ENCODE assay signal across 17 cellular contexts in the genomic region with DNA sequence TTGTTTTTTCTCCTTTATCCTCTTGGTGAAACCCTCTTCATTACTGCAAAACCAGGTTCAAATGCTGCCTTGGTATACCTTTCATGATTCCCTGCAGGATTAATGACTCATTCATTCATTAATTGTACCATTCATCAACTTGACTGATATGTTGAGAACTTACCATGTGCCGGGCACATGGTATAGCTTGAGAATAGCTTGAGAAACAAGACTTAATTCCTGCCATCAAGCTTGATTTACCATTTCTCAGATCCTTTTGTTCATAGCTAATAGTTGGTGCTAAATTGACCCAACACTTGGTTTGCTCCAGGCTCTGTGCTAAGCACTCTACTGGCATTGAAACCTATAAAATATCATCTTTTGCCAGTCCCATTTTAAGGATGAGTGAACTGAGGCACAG.
DNase-seq lines count a peak whose midpoint lies in the region; ATAC-seq and TF ChIP-seq lines count a peak whose summit lies in the region.
"Had no signal": no experiment of that assay in that cellular context is flagged by ENCODE, and none has a peak within 500 bp of the region (broad histone marks: within the 10 kb centered on the region; RNA-seq: fewer than 3 reads in every experiment).

No MANE protein-coding gene starts in this region.

- no peak overlapping the region for H2AFZ ChIP-seq in ACC112 (ENCODE audit: low read length, unreplicated experiment)
- H2AFZ ChIP-seq: GM23338 had no signal

- H3K4me3 ChIP-seq in ACC112 (ENCODE audit: low read depth, low read length) (no peak overlapping the region), fibroblast of mammary gland (ENCODE audit: control insufficient read depth, low read depth, low read length) (no peak overlapping the region)
- H3K4me3 ChIP-seq: A549, GM23338 had no signal

- no peaks in the 10 kb centered on the region for H3K79me2 ChIP-seq in ACC112 (ENCODE audit: control insufficient read depth, insufficient read depth, low read length, unreplicated experiment)

- H3K36me3 ChIP-seq in ACC112 (ENCODE audit: insufficient read depth, low read length), result no peaks in the 10 kb centered on the region

- H3K27ac ChIP-seq in ACC112 (ENCODE audit: low read depth, low read length), result peak overlapping the region; percentile 83
- H3K27ac ChIP-seq: A549 had no signal

- peak; percentile 47 for DNase-seq in LHCN-M2 (ENCODE audit: low read depth)
- DNase-seq in fibroblast of mammary gland (ENCODE audit: low read depth), result peak; percentile 52
- DNase-seq in SKM-1 (lab: John Stamatoyannopoulos, UW; ENCODE audit: unreplicated experiment), result no peak
- DNase-seq in amygdala (lab: John Stamatoyannopoulos, UW), result no peak
- DNase-seq: 8988T; C1 segment of cervical spinal cord; Calu3; CD4-positive, alpha-beta memory T cell; COR-L47; DMS153; DND-41; H9 had no signal

- no peaks in the 10 kb centered on the region for H3K27me3 ChIP-seq in ACC112 (ENCODE audit: insufficient read depth, low read length)

- H3K4me1 ChIP-seq in ACC112 (ENCODE audit: control insufficient read depth, insufficient read depth, low read length, unreplicated experiment), result peaks cover 19% of the 10 kb centered on the region
- H3K4me1 ChIP-seq: A549 had no signal

- no peak for ATAC-seq in GM21360 (IDR thresholded peaks at IDR 0.05; ENCODE audit: unreplicated experiment)
- ATAC-seq: A549, GM23338, HCT116 had no signal

- no peak for TF ChIP-seq CTCF in fibroblast of mammary gland (conservative IDR thresholded peaks at IDR 0.05; ENCODE audit: control insufficient read depth, insufficient read depth, low read depth, low read length)

Comparison
In these comparisons a context has a peak if more than half of its experiments do, and no peak if none do; other contexts are left out.
1. DNase-seq: peak in LHCN-M2 (single experiment) and fibroblast of mammary gland (single experiment); none in SKM-1 (single experiment) and amygdala (0 of 56).